In the genomic region with DNA sequence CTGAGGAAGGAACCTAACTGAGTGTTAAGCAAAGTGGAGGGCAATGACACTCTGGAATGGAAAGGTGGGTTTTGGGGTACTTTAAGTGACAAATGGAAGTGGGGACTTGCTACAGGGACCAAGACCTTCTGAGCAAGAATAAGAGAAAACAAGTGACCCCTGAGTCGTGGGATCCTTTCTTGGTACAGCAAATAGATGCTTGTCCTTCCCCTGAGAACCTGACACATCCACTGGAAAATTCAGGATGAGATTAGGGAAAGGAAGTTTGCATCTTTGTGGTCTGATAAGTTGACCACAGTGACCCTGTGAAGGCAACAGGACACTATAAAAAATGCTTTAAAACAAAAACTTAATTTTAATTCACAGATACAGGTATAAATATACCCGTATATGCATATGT, we compare ENCODE assay signal across 1 cellular context.
TF ChIP-seq lines count a peak whose summit lies in the region.

No MANE protein-coding gene starts in this region.

TF ChIP-seq in GM23338, 12 proteins besides CTCF, POLR2A, EP300 and RAD21 (continued from another document):
- TF ChIP-seq, protein P1, sequence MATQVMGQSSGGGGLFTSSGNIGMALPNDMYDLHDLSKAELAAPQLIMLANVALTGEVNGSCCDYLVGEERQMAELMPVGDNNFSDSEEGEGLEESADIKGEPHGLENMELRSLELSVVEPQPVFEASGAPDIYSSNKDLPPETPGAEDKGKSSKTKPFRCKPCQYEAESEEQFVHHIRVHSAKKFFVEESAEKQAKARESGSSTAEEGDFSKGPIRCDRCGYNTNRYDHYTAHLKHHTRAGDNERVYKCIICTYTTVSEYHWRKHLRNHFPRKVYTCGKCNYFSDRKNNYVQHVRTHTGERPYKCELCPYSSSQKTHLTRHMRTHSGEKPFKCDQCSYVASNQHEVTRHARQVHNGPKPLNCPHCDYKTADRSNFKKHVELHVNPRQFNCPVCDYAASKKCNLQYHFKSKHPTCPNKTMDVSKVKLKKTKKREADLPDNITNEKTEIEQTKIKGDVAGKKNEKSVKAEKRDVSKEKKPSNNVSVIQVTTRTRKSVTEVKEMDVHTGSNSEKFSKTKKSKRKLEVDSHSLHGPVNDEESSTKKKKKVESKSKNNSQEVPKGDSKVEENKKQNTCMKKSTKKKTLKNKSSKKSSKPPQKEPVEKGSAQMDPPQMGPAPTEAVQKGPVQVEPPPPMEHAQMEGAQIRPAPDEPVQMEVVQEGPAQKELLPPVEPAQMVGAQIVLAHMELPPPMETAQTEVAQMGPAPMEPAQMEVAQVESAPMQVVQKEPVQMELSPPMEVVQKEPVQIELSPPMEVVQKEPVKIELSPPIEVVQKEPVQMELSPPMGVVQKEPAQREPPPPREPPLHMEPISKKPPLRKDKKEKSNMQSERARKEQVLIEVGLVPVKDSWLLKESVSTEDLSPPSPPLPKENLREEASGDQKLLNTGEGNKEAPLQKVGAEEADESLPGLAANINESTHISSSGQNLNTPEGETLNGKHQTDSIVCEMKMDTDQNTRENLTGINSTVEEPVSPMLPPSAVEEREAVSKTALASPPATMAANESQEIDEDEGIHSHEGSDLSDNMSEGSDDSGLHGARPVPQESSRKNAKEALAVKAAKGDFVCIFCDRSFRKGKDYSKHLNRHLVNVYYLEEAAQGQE (IDR thresholded peaks at IDR 0.05; ENCODE audit: unreplicated experiment): no peak
- TF ChIP-seq NANOG (IDR thresholded peaks at IDR 0.05; ENCODE audit: borderline replicate concordance) (no peak), CREB1 (CRISPR knock-in tag; IDR thresholded peaks at IDR 0.05; ENCODE audit: low read depth) (no peak)
